Comparison of ENCODE assay signal across 10 cellular contexts in the genomic region with DNA sequence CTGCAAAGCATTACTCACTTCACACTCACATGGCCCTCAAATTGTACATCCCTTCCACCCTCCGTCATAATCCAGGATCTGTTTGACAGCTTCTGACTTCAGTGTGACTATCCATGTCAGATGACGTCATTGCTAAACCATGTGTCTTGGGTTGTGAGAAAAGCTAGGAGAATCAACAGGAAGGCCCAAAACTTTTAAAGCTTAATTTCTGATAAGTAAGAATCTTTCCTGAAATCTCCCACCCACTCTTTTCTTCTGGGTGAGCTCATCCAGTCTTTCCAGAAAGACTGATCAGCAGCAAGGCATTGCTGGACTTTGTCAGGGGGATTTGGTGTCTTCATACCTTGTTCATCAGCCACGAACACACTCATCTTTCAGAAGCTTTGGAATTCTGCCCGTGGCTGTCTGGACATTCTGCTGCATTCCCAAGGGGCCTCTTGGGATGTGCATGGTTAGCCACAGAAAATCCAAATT. TPM values are rescaled to one million over a fixed set of nuclear protein-coding genes. Genes with fewer than 3 reads are reported as not detected.
DNase-seq lines count a peak whose midpoint lies in the region; ATAC-seq and TF ChIP-seq lines count a peak whose summit lies in the region.
"Had no signal": no experiment of that assay in that cellular context is flagged by ENCODE, and none has a peak within 500 bp of the region (broad histone marks: within the 10 kb centered on the region; RNA-seq: fewer than 3 reads in every experiment).

No MANE protein-coding gene starts in this region.

- CTCF ChIA-PET in CD4-positive, alpha-beta memory T cell (lab: Charles Lee; ENCODE audit: partially characterized antibody): no interaction called here
- CTCF ChIA-PET in CD8-positive, alpha-beta T cell (lab: Charles Lee): no interaction called here

- H3K9me3 ChIP-seq in hepatocyte (ENCODE audit: low read depth): no peaks in the 10 kb centered on the region
- H3K9me3 ChIP-seq in tibial artery: no peaks in the 10 kb centered on the region
- H3K9me3 ChIP-seq in sigmoid colon: no peaks in the 10 kb centered on the region
- no peaks in the 10 kb centered on the region for H3K9me3 ChIP-seq in CD4-positive, alpha-beta memory T cell (ENCODE audit: control insufficient read depth in 1 of 2, low read length in 2 of 2)
- H3K9me3 ChIP-seq in CD8-positive, alpha-beta T cell (ENCODE audit: low read length): no peaks in the 10 kb centered on the region

- H2AFZ ChIP-seq in hepatocyte: no peak overlapping the region

- POLR2A ChIA-PET in CD4-positive, alpha-beta memory T cell (lab: Charles Lee; ENCODE audit: partially characterized antibody): no interaction called here
- POLR2A ChIA-PET in CD8-positive, alpha-beta T cell (lab: Charles Lee): no interaction called here

- peaks cover 2% of the 10 kb centered on the region in 2 donors for H3K27me3 Mint-ChIP-seq in CD4-positive, alpha-beta memory T cell
- peaks cover 12% of the 10 kb centered on the region for H3K27me3 Mint-ChIP-seq in CD8-positive, alpha-beta T cell (ENCODE audit: low read depth)

- no peak for TF ChIP-seq CTCF in hepatocyte (IDR thresholded peaks at IDR 0.05; ENCODE audit: poor library complexity)
- TF ChIP-seq CTCF in tibial artery (IDR thresholded peaks at IDR 0.05): no peak
- no peak for TF ChIP-seq CTCF in sigmoid colon (IDR thresholded peaks at IDR 0.05)
- TF ChIP-seq CTCF in CD8-positive, alpha-beta T cell (IDR thresholded peaks at IDR 0.05): no peak

- H3K4me1 Mint-ChIP-seq in CD4-positive, alpha-beta memory T cell: peaks cover 0 to 10% (median 5%) of the 10 kb centered on the region in 4 donors
- H3K4me1 Mint-ChIP-seq in CD8-positive, alpha-beta T cell (ENCODE audit: low read depth): no peaks in the 10 kb centered on the region

- no peaks in the 10 kb centered on the region for H3K36me3 ChIP-seq in hepatocyte (replicated peaks; ENCODE audit: insufficient read depth, low read depth)
- H3K36me3 ChIP-seq in tibial artery: no peaks in the 10 kb centered on the region
- H3K36me3 ChIP-seq in sigmoid colon: no peaks in the 10 kb centered on the region
- H3K36me3 ChIP-seq in CD4-positive, alpha-beta memory T cell (ENCODE audit: insufficient read depth, low read length): no peaks in the 10 kb centered on the region
- no peaks in the 10 kb centered on the region for H3K36me3 ChIP-seq in CD8-positive, alpha-beta T cell (ENCODE audit: insufficient read depth, low read length)

- DNase-seq in DMS 273 (lab: John Stamatoyannopoulos, UW; ENCODE audit: unreplicated experiment): peak; percentile 12
- DNase-seq in DMS 273 treated with DMSO at 0.1 percent for 48 hours (lab: John Stamatoyannopoulos, UW): no peak
- peak; percentile 100 for DNase-seq in amniotic epithelial cell (ENCODE audit: low read depth)
- peak; percentile 76 for DNase-seq in hepatocyte (ENCODE audit: low spot score)
- no peak for DNase-seq in tibial artery
- no peak for DNase-seq in sigmoid colon
- DNase-seq in CD4-positive, alpha-beta memory T cell: no peak
- DNase-seq in CD8-positive, alpha-beta T cell: no peak
- DNase-seq: stimulated activated CD8-positive, alpha-beta memory T cell treated with anti-CD3 and anti-CD28 coated beads, Interleukin-4, amount 100 ng/mL, for 48 hours had no signal

- H3K4me3 ChIP-seq in hepatocyte (no peak overlapping the region), tibial artery (no peak overlapping the region), sigmoid colon (no peak overlapping the region)
- H3K4me3 ChIP-seq in CD4-positive, alpha-beta memory T cell (ENCODE audit: low read length in 2 of 2): no peak overlapping the region
- no peak overlapping the region for H3K4me3 ChIP-seq in CD8-positive, alpha-beta T cell (ENCODE audit: low read depth, low read length)

- WGBS in hepatocyte (ENCODE audit: low lambda C conversion rate, missing lambda C conversion rate): 45% methylated on average over 4 of the region's 4 CpGs
- WGBS in sigmoid colon, 2 donors: 78 to 82% methylated on average over 4 of the region's 4 CpGs

- no peaks in the 10 kb centered on the region for H3K9me2 ChIP-seq in hepatocyte (replicated peaks; ENCODE audit: insufficient read depth)

- H3K27me3 ChIP-seq in hepatocyte (no peaks in the 10 kb centered on the region), tibial artery (no peaks in the 10 kb centered on the region), sigmoid colon (no peaks in the 10 kb centered on the region)
- no peaks in the 10 kb centered on the region for H3K27me3 ChIP-seq in CD4-positive, alpha-beta memory T cell (ENCODE audit: insufficient read depth, low read length)
- H3K27me3 ChIP-seq in CD8-positive, alpha-beta T cell (ENCODE audit: insufficient read depth, low read length): no peaks in the 10 kb centered on the region

- no peak overlapping the region for H3K27ac Mint-ChIP-seq in CD4-positive, alpha-beta memory T cell
- no peak overlapping the region for H3K27ac Mint-ChIP-seq in CD8-positive, alpha-beta T cell

- H3K9me3 Mint-ChIP-seq in CD4-positive, alpha-beta memory T cell: no peaks in the 10 kb centered on the region
- no peaks in the 10 kb centered on the region for H3K9me3 Mint-ChIP-seq in CD8-positive, alpha-beta T cell

- ATAC-seq in CD8-positive, alpha-beta T cell: no peak

- no peaks in the 10 kb centered on the region for H4K20me1 ChIP-seq in hepatocyte (ENCODE audit: insufficient read depth, poor library complexity, severe bottlenecking)

- H3K4me1 ChIP-seq in hepatocyte (ENCODE audit: insufficient read depth) (peaks cover 38% of the 10 kb centered on the region), tibial artery (peaks cover 0 to 64% (median 33%) of the 10 kb centered on the region in 4 donors), sigmoid colon (peaks cover 0 to 17% (median 3%) of the 10 kb centered on the region in 4 donors)
- H3K4me1 ChIP-seq in CD4-positive, alpha-beta memory T cell (ENCODE audit: insufficient read depth, low read length): peaks cover 5% of the 10 kb centered on the region
- no peaks in the 10 kb centered on the region for H3K4me1 ChIP-seq in CD8-positive, alpha-beta T cell (ENCODE audit: insufficient read depth, low read length)

- intact Hi-C loops in tibial artery (cut with DNase I; ENCODE audit: low total_unique reads): no loop called here
- intact Hi-C loops in sigmoid colon (cut with DNase I): no loop called here
- intact Hi-C loops in CD4-positive, alpha-beta memory T cell (cut with micrococcal nuclease): no loop called here
- intact Hi-C loops in CD8-positive, alpha-beta T cell (cut with DNase I, micrococcal nuclease): loop anchor here in 1 of 2 experiments (10.0 kb wide), 1 partner anchor 165 kb away; no protein-coding TSS in a partner anchor

- no peak overlapping the region for H3K4me2 ChIP-seq in hepatocyte

- TF ChIP-seq POLR2A in sigmoid colon (IDR thresholded peaks at IDR 0.05): no peak

- H3K27ac ChIP-seq in hepatocyte (peak overlapping the region; percentile 92), tibial artery (peak overlapping the region; percentile 81 to 88), sigmoid colon (peak overlapping the region in 1 of 4 donors; percentile 68)
- no peak overlapping the region for H3K27ac ChIP-seq in CD4-positive, alpha-beta memory T cell (ENCODE audit: low read depth, low read length)
- no peak overlapping the region for H3K27ac ChIP-seq in CD8-positive, alpha-beta T cell (ENCODE audit: low read depth, low read length)
- H3K27ac ChIP-seq: 22Rv1 had no signal

- H3K36me3 Mint-ChIP-seq in CD4-positive, alpha-beta memory T cell: no peaks in the 10 kb centered on the region
- no peaks in the 10 kb centered on the region for H3K36me3 Mint-ChIP-seq in CD8-positive, alpha-beta T cell

- no peak for TF ChIP-seq EP300 in sigmoid colon (IDR thresholded peaks at IDR 0.05)

- H3K4me3 Mint-ChIP-seq in CD4-positive, alpha-beta memory T cell: no peak overlapping the region
- H3K4me3 Mint-ChIP-seq in CD8-positive, alpha-beta T cell: no peak overlapping the region

- no peaks in the 10 kb centered on the region for H3K79me2 ChIP-seq in hepatocyte

RNA-seq across cellular contexts. Expression of gene LMCD1, which starts 11.5 kb away (rescaled TPM):
- total RNA-seq in hepatocyte (185 and 195 TPM in 2 replicates), sigmoid colon (10 to 100 TPM in 3 of 4 donors, 1 to 10 TPM in 1; 9.7 to 49.3 (median 19.5) TPM)
- polyA plus RNA-seq in hepatocyte (325 and 347 TPM in 2 replicates), sigmoid colon (10 to 100 TPM in 2 of 3 donors, 1 to 10 TPM in 1; 6.5 to 16.2 (median 11.4) TPM)
- total RNA-seq in CD4-positive, alpha-beta memory T cell: 1 to 10 TPM in 1 of 2 experiments, under 1 TPM in 1; 0.53 to 1.1 TPM
- polyA plus RNA-seq in CD4-positive, alpha-beta memory T cell: 1 to 10 TPM; 1.5 to 2.2 TPM
- total RNA-seq in CD8-positive, alpha-beta T cell: under 1 TPM; 0.33 TPM

Comparison
In these comparisons a context has a peak if more than half of its experiments do, and no peak if none do; other contexts are left out.
1. DNase-seq: peak in DMS 273 (single experiment), amniotic epithelial cell (single experiment) and hepatocyte (single experiment); none in DMS 273 treated with DMSO at 0.1 percent for 48 hours (single experiment), tibial artery (0 of 2), sigmoid colon (single experiment), CD4-positive, alpha-beta memory T cell (0 of 5) and CD8-positive, alpha-beta T cell (0 of 7).
2. H3K27ac ChIP-seq: peak in hepatocyte (single experiment) and tibial artery (2 of 2); none in CD4-positive, alpha-beta memory T cell (single experiment) and CD8-positive, alpha-beta T cell (single experiment).
3. RNA of gene LMCD1, which starts 11.5 kb away (total RNA-seq): 185 to 195 TPM in hepatocyte and 9.7 to 49.3 TPM in sigmoid colon; 0.53 to 1.1 TPM in CD4-positive, alpha-beta memory T cell and 0.33 TPM in CD8-positive, alpha-beta T cell; every median in the first group is over 4 times any median in the second.